ENCODE assay signal across 13 cellular contexts in genomic region chr19:12915860-12916259, GRCh38. TPM values are rescaled to one million over a fixed set of nuclear protein-coding genes. Genes with fewer than 3 reads are reported as not detected.
"Had no signal": no experiment of that assay in that cellular context is flagged by ENCODE, and none has a peak within 500 bp of the region (broad histone marks: within the 10 kb centered on the region; RNA-seq: fewer than 3 reads in every experiment).

No MANE protein-coding gene starts in this region.

RNA-seq across cellular contexts. Expression of gene SYCE2, which starts 3.2 kb away (rescaled TPM):
- total RNA-seq: activated B cell treated with CpG ODN at 0.5 μM for 24 hours, occipital lobe, right atrium auricular region, stomach, thyroid gland, upper lobe of left lung, vagina had no signal

RNA-seq across cellular contexts. Expression of gene KLF1, which starts 28.9 kb away (rescaled TPM):
- total RNA-seq: activated B cell treated with CpG ODN at 0.5 μM for 24 hours, esophagus muscularis mucosa, kidney epithelial cell, neural crest cell, pulmonary artery endothelial cell, smooth muscle cell, thyroid gland, vagina had no signal
- polyA plus RNA-seq: heart right ventricle had no signal
